In genomic region chr11:132064987-132065620, GRCh38 we compare ENCODE assay signal across 13 cellular contexts.
DNase-seq lines count a peak whose midpoint lies in the region; ATAC-seq, FAIRE-seq and TF ChIP-seq lines count a peak whose summit lies in the region.
"Had no signal": no experiment of that assay in that cellular context is flagged by ENCODE, and none has a peak within 500 bp of the region (broad histone marks: within the 10 kb centered on the region; RNA-seq: fewer than 3 reads in every experiment).

No MANE protein-coding gene starts in this region.

- 62% methylated on average over 3 of the region's 4 CpGs for WGBS in esophagus muscularis mucosa

- H3K4me3 ChIP-seq in astrocyte of the cerebellum (ENCODE audit: low read depth, low read length): no peak overlapping the region
- H3K4me3 ChIP-seq in keratinocyte (ENCODE audit: control insufficient read depth in 2 of 3, extremely low read depth in 1 of 3, insufficient read depth in 2 of 3, low read depth in 1 of 3, low read length in 3 of 3): no peak overlapping the region
- no peak overlapping the region for H3K4me3 ChIP-seq in esophagus muscularis mucosa
- no peak overlapping the region for H3K4me3 ChIP-seq in naive thymus-derived CD4-positive, alpha-beta T cell (ENCODE audit: low read length)
- H3K4me3 ChIP-seq: SK-N-MC had no signal

- no peak overlapping the region for H3K4me2 ChIP-seq in keratinocyte (ENCODE audit: control insufficient read depth, extremely low read depth, insufficient read depth, low read depth, low read length)

- TF ChIP-seq POLR2A in esophagus muscularis mucosa (IDR thresholded peaks at IDR 0.05; ENCODE audit: low read depth): no peak

- peaks cover 39% of the 10 kb centered on the region for H3K4me1 ChIP-seq in keratinocyte (ENCODE audit: control insufficient read depth, extremely low read depth, insufficient read depth, low read length)
- H3K4me1 ChIP-seq in esophagus muscularis mucosa: no peaks in the 10 kb centered on the region
- no peaks in the 10 kb centered on the region for H3K4me1 ChIP-seq in naive thymus-derived CD4-positive, alpha-beta T cell (ENCODE audit: control insufficient read depth in 2 of 2, insufficient read depth in 2 of 2, low read length in 2 of 2)

- H4K20me1 ChIP-seq in keratinocyte (ENCODE audit: control insufficient read depth, extremely low read depth, insufficient read depth, low read length): no peaks in the 10 kb centered on the region

- in situ Hi-C loops in astrocyte of the cerebellum (cut with HindIII; ENCODE audit: low sequenced_read_pairs): no loop called here

- no peak overlapping the region for H2AFZ ChIP-seq in keratinocyte (ENCODE audit: control insufficient read depth, low read length)

- intact Hi-C loops in left ventricle myocardium superior (cut with micrococcal nuclease) (no loop called here), cardiac septum (cut with DNase I) (no loop called here), esophagus muscularis mucosa (cut with DNase I) (no loop called here)
- intact Hi-C loops in naive thymus-derived CD4-positive, alpha-beta T cell (cut with micrococcal nuclease): no loop called here

- H3K9me3 ChIP-seq in keratinocyte (ENCODE audit: control insufficient read depth, low read depth, low read length) (peaks cover 5% of the 10 kb centered on the region), esophagus muscularis mucosa (peaks cover 0 to 5% (median 0%) of the 10 kb centered on the region in 4 donors)
- no peaks in the 10 kb centered on the region for H3K9me3 ChIP-seq in naive thymus-derived CD4-positive, alpha-beta T cell (ENCODE audit: control insufficient read depth in 2 of 3, low read length in 3 of 3)

- CTCF ChIA-PET in naive thymus-derived CD4-positive, alpha-beta T cell (lab: Charles Lee): no interaction called here

- H3K36me3 Mint-ChIP-seq in naive thymus-derived CD4-positive, alpha-beta T cell: no peaks in the 10 kb centered on the region

- no peak overlapping the region for H3K27ac Mint-ChIP-seq in naive thymus-derived CD4-positive, alpha-beta T cell

- dilution Hi-C loops in keratinocyte (cut with MboI; ENCODE audit: extremely low pct_ligation_motif_present, low sequenced_read_pairs): no loop called here

- DNase-seq in left ventricle myocardium superior: no peak
- DNase-seq in cardiac septum (ENCODE audit: low spot score): no peak
- DNase-seq in astrocyte of the cerebellum (ENCODE audit: low read depth): peak; percentile 96
- peak; percentile 80 for DNase-seq in keratinocyte (ENCODE audit: low read depth, low spot score)
- DNase-seq in NCI-H2196 (lab: John Stamatoyannopoulos, UW; ENCODE audit: unreplicated experiment): no peak
- no peak for DNase-seq in esophagus muscularis mucosa (ENCODE audit: extremely low spot score)
- DNase-seq in naive thymus-derived CD4-positive, alpha-beta T cell: no peak
- DNase-seq: AML-193; NCI-H1694 treated with DMSO at 0.1 percent for 48 hours; stimulated activated CD8-positive, alpha-beta memory T cell treated with anti-CD3 and anti-CD28 coated beads, Interleukin-4, amount 100 ng/mL, for 48 hours had no signal

- H3K9me3 Mint-ChIP-seq in naive thymus-derived CD4-positive, alpha-beta T cell: peaks cover 2 to 13% (median 5%) of the 10 kb centered on the region in 11 donors

- H3K27me3 Mint-ChIP-seq in naive thymus-derived CD4-positive, alpha-beta T cell: peaks cover 0 to 3% (median 0%) of the 10 kb centered on the region in 5 donors

- H3K4me1 Mint-ChIP-seq in naive thymus-derived CD4-positive, alpha-beta T cell: no peaks in the 10 kb centered on the region

- TF ChIP-seq CTCF in astrocyte of the cerebellum (IDR thresholded peaks at IDR 0.05; ENCODE audit: low read depth, low read length, missing control alignments) (no peak), keratinocyte (optimal IDR thresholded peaks at IDR 0.05 in 1 of 3, IDR thresholded peaks at IDR 0.05 in 1 of 3, conservative IDR thresholded peaks at IDR 0.05 in 1 of 3; ENCODE audit: extremely low read depth in 1 of 3, insufficient read depth in 2 of 3, low read length in 3 of 3) (no peak), esophagus muscularis mucosa (IDR thresholded peaks at IDR 0.05) (no peak)

- POLR2A ChIA-PET in naive thymus-derived CD4-positive, alpha-beta T cell (lab: Charles Lee): no interaction called here

- H3K9ac ChIP-seq in keratinocyte (ENCODE audit: control insufficient read depth, extremely low read depth, insufficient read depth, low read length): no peak overlapping the region

- no peak overlapping the region for H3K4me3 Mint-ChIP-seq in naive thymus-derived CD4-positive, alpha-beta T cell

- no peak for TF ChIP-seq EP300 in esophagus muscularis mucosa (IDR thresholded peaks at IDR 0.05)

- peaks cover 12% of the 10 kb centered on the region for H3K79me2 ChIP-seq in keratinocyte (ENCODE audit: control insufficient read depth, insufficient read depth, low read length)

- ATAC-seq in left ventricle myocardium superior (peak; percentile 43), GM18519 (IDR thresholded peaks at IDR 0.05; ENCODE audit: low FRiP score, unreplicated experiment) (no peak)
- no peak for ATAC-seq in naive thymus-derived CD4-positive, alpha-beta T cell

- no peaks in the 10 kb centered on the region for H3K27me3 ChIP-seq in keratinocyte (ENCODE audit: control insufficient read depth, extremely low read depth, insufficient read depth, low read length)
- no peaks in the 10 kb centered on the region for H3K27me3 ChIP-seq in esophagus muscularis mucosa
- H3K27me3 ChIP-seq in naive thymus-derived CD4-positive, alpha-beta T cell (ENCODE audit: control insufficient read depth in 2 of 2, insufficient read depth in 2 of 2, low read length in 2 of 2): no peaks in the 10 kb centered on the region

- H3K27ac ChIP-seq in keratinocyte (ENCODE audit: control insufficient read depth, insufficient read depth, low read length) (peak overlapping the region; percentile 70), esophagus muscularis mucosa (replicated peaks in 1 of 4) (no peak overlapping the region)
- H3K27ac ChIP-seq in naive thymus-derived CD4-positive, alpha-beta T cell (ENCODE audit: low read depth, low read length): no peak overlapping the region
- H3K27ac ChIP-seq: SK-N-MC had no signal

- peaks cover 0 to 4% of the 10 kb centered on the region in 2 experiments for H3K36me3 ChIP-seq in keratinocyte (ENCODE audit: control insufficient read depth in 2 of 2, extremely low read depth in 1 of 2, insufficient read depth in 2 of 2, low read length in 2 of 2)
- no peaks in the 10 kb centered on the region for H3K36me3 ChIP-seq in esophagus muscularis mucosa
- no peaks in the 10 kb centered on the region for H3K36me3 ChIP-seq in naive thymus-derived CD4-positive, alpha-beta T cell (ENCODE audit: control insufficient read depth in 2 of 3, insufficient read depth in 3 of 3, low read length in 3 of 3)

- peak; percentile 93 for FAIRE-seq in keratinocyte (lab: Jason Lieb, UNC)
- FAIRE-seq: colon had no signal

- H3K9me1 ChIP-seq in keratinocyte (ENCODE audit: control insufficient read depth, extremely low read depth, insufficient read depth, low read length): no peaks in the 10 kb centered on the region

Comparison
In these comparisons a context has a peak if more than half of its experiments do, and no peak if none do; other contexts are left out.
1. DNase-seq: peak in astrocyte of the cerebellum (single experiment) and keratinocyte (single experiment); none in left ventricle myocardium superior (single experiment), cardiac septum (single experiment), NCI-H2196 (single experiment), esophagus muscularis mucosa (single experiment) and naive thymus-derived CD4-positive, alpha-beta T cell (0 of 9).